Comparison of ENCODE assay signal across 30 cellular contexts in the genomic region with DNA sequence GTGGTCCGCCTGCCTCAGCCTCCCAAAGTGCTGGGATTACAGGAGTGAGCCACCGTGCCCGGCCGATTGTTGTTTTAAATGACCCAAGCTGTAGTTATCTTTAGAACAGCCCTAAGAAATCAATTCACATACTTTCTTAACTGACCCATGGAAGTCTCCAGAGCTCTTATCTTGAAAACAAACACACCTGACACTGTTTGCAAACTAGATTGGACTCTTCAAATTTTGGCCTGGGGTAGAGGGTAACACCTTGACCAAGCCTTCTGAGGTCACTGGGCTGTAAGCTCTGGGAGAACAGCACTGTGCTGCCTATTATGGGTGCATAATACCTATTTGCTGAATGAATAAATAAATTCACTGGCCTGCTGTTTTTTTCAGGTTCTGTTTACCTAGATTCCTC.
"Had no signal": no experiment of that assay in that cellular context is flagged by ENCODE, and none has a peak within 500 bp of the region (broad histone marks: within the 10 kb centered on the region; RNA-seq: fewer than 3 reads in every experiment).

No MANE protein-coding gene starts in this region.

- H3K27ac ChIP-seq: adrenal gland, ascending aorta, brain microvascular endothelial cell, coronary artery, dorsolateral prefrontal cortex, epithelial cell of prostate, esophagus squamous epithelium had no signal

- H3K4me1 Mint-ChIP-seq: activated CD4-positive, alpha-beta T cell treated with anti-CD3 and anti-CD28 coated beads, Interleukin-2, amount 10 ng/mL, durations not matched to agents 24 days and 14 days; activated CD8-positive, alpha-beta memory T cell treated with anti-CD3 and anti-CD28 coated beads, Interleukin-2, amount 10 ng/mL, durations not matched to agents 7 days and 5 days; central memory CD8-positive, alpha-beta T cell had no signal

- H3K27me3 Mint-ChIP-seq: activated CD4-positive, alpha-beta memory T cell treated with anti-CD3 and anti-CD28 coated beads for 36 hours; activated CD4-positive, alpha-beta T cell treated with anti-CD3 and anti-CD28 coated beads for 36 hours; activated CD4-positive, alpha-beta T cell treated with anti-CD3 and anti-CD28 coated beads, Interleukin-2, amount 10 ng/mL, durations not matched to agents 24 days and 14 days; activated CD8-positive, alpha-beta memory T cell treated with anti-CD3 and anti-CD28 coated beads, Interleukin-2, amount 10 ng/mL, durations not matched to agents 7 days and 5 days; activated naive CD4-positive, alpha-beta T cell treated with anti-CD3 and anti-CD28 coated beads, Interleukin-2, amount 50 U/mL, for 24 hours; activated naive CD8-positive, alpha-beta T cell treated with anti-CD3 and anti-CD28 coated beads for 36 hours; activated naive CD8-positive, alpha-beta T cell treated with anti-CD3 and anti-CD28 coated beads, Interleukin-2, amount 50 U/mL, for 24 hours; central memory CD8-positive, alpha-beta T cell; dendritic cell treated with granulocyte-macrophage colony-stimulating factor and Interleukin-4, amounts not matched to agents 40 ng/mL and 50 ng/mL, for 4 days; effector memory CD8-positive, alpha-beta T cell had no signal

- H3K36me3 ChIP-seq: adrenal gland, brain microvascular endothelial cell, esophagus squamous epithelium had no signal

- DNase-seq: activated CD4-positive, alpha-beta memory T cell treated with anti-CD3 and anti-CD28 coated beads for 36 hours; activated CD4-positive, alpha-beta T cell treated with anti-CD3 and anti-CD28 coated beads for 36 hours; activated CD4-positive, alpha-beta T cell treated with anti-CD3 and anti-CD28 coated beads, Interleukin-2, amount 10 ng/mL, durations not matched to agents 24 days and 14 days; activated CD4-positive, CD25-positive, alpha-beta regulatory T cell; activated CD4-positive, CD25-positive, alpha-beta regulatory T cell treated with anti-CD3 and anti-CD28 coated beads, Interleukin-2, amount 50 U/mL, for 72 hours; activated CD8-positive, alpha-beta memory T cell treated with anti-CD3 and anti-CD28 coated beads, Interleukin-2, amount 10 ng/mL, durations not matched to agents 7 days and 5 days; activated CD8-positive, alpha-beta memory T cell treated with anti-CD3 and anti-CD28 coated beads, Interleukin-2, amount 50 U/mL, for 4 hours; activated CD8-positive, alpha-beta T cell treated with anti-CD3 and anti-CD28 coated beads, Interleukin-2, amount 10 ng/mL, durations not matched to agents 7 days and 5 days; activated effector memory CD4-positive, alpha-beta T cell treated with anti-CD3 and anti-CD28 coated beads, Interleukin-2, amount 50 U/mL, for 16 hours; activated naive CD4-positive, alpha-beta T cell treated with anti-CD3 and anti-CD28 coated beads for 36 hours; activated naive CD8-positive, alpha-beta T cell treated with anti-CD3 and anti-CD28 coated beads for 36 hours; activated naive CD8-positive, alpha-beta T cell treated with anti-CD3 and anti-CD28 coated beads, Interleukin-2, amount 50 U/mL, for 24 hours; activated T-cell treated with anti-CD3 and anti-CD28 coated beads, Interleukin-2, amount 50 U/mL, for 1 hour; activated T-cell treated with anti-CD3 and anti-CD28 coated beads, Interleukin-2, amount 50 U/mL, for 48 hours; adrenal gland; amygdala; brain microvascular endothelial cell; dorsolateral prefrontal cortex; effector CD4-positive, alpha-beta T cell; effector memory CD8-positive, alpha-beta T cell; esophagus squamous epithelium; T-helper 2 cell had no signal

- ATAC-seq: activated CD4-positive, alpha-beta T cell treated with anti-CD3 and anti-CD28 coated beads for 36 hours; activated CD8-positive, alpha-beta memory T cell treated with anti-CD3 and anti-CD28 coated beads, Interleukin-2, amount 10 ng/mL, durations not matched to agents 7 days and 5 days; activated CD8-positive, alpha-beta T cell treated with anti-CD3 and anti-CD28 coated beads, Interleukin-2, amount 10 ng/mL, durations not matched to agents 7 days and 5 days; activated naive CD8-positive, alpha-beta T cell treated with anti-CD3 and anti-CD28 coated beads, Interleukin-2, amount 50 U/mL, for 24 hours; effector memory CD8-positive, alpha-beta T cell had no signal

- H3K4me3 Mint-ChIP-seq: activated CD4-positive, alpha-beta memory T cell treated with anti-CD3 and anti-CD28 coated beads for 36 hours; activated CD4-positive, alpha-beta T cell treated with anti-CD3 and anti-CD28 coated beads for 36 hours; activated CD4-positive, alpha-beta T cell treated with anti-CD3 and anti-CD28 coated beads, Interleukin-2, amount 10 ng/mL, durations not matched to agents 24 days and 14 days; activated CD8-positive, alpha-beta memory T cell treated with anti-CD3 and anti-CD28 coated beads, Interleukin-2, amount 10 ng/mL, durations not matched to agents 7 days and 5 days; activated CD8-positive, alpha-beta T cell treated with anti-CD3 and anti-CD28 coated beads, Interleukin-2, amount 10 ng/mL, durations not matched to agents 7 days and 5 days; activated naive CD4-positive, alpha-beta T cell treated with anti-CD3 and anti-CD28 coated beads for 36 hours; activated naive CD4-positive, alpha-beta T cell treated with anti-CD3 and anti-CD28 coated beads, Interleukin-2, amount 50 U/mL, for 24 hours; activated naive CD8-positive, alpha-beta T cell treated with anti-CD3 and anti-CD28 coated beads for 36 hours; activated naive CD8-positive, alpha-beta T cell treated with anti-CD3 and anti-CD28 coated beads, Interleukin-2, amount 50 U/mL, for 24 hours; activated T-helper 1 cell treated with anti-CD3 and anti-CD28 coated beads, Interleukin-12 subunit alpha, Interleukin-12 subunit beta, Interleukin-2, Interleukin-4 antibody, amounts not matched to agents 30 ng/mL and 10 ng/mL and 1 ng/mL, durations not matched to agents 14 hours and 24 hours and 36 hours; central memory CD8-positive, alpha-beta T cell; dendritic cell treated with granulocyte-macrophage colony-stimulating factor and Interleukin-4, amounts not matched to agents 40 ng/mL and 50 ng/mL, for 4 days; effector memory CD8-positive, alpha-beta T cell had no signal

- H3K27me3 ChIP-seq: adrenal gland, ascending aorta, brain microvascular endothelial cell, dorsolateral prefrontal cortex, esophagus squamous epithelium had no signal

- H3K4me1 ChIP-seq: adrenal gland, ascending aorta, esophagus squamous epithelium had no signal

- H3K9me3 ChIP-seq: adrenal gland, ascending aorta, esophagus squamous epithelium had no signal

- H3K36me3 Mint-ChIP-seq: activated CD4-positive, alpha-beta memory T cell treated with anti-CD3 and anti-CD28 coated beads for 36 hours; activated CD8-positive, alpha-beta memory T cell treated with anti-CD3 and anti-CD28 coated beads, Interleukin-2, amount 10 ng/mL, durations not matched to agents 7 days and 5 days had no signal

- H3K9me3 Mint-ChIP-seq: activated CD4-positive, alpha-beta T cell treated with anti-CD3 and anti-CD28 coated beads, Interleukin-2, amount 10 ng/mL, durations not matched to agents 24 days and 14 days; activated naive CD4-positive, alpha-beta T cell treated with anti-CD3 and anti-CD28 coated beads, Interleukin-2, amount 50 U/mL, for 24 hours; activated naive CD8-positive, alpha-beta T cell treated with anti-CD3 and anti-CD28 coated beads for 36 hours; activated naive CD8-positive, alpha-beta T cell treated with anti-CD3 and anti-CD28 coated beads, Interleukin-2, amount 50 U/mL, for 24 hours; central memory CD8-positive, alpha-beta T cell; effector memory CD8-positive, alpha-beta T cell had no signal

- H3K27ac Mint-ChIP-seq: activated CD4-positive, alpha-beta memory T cell treated with anti-CD3 and anti-CD28 coated beads for 36 hours; activated CD4-positive, alpha-beta T cell treated with anti-CD3 and anti-CD28 coated beads for 36 hours; activated CD4-positive, alpha-beta T cell treated with anti-CD3 and anti-CD28 coated beads, Interleukin-2, amount 10 ng/mL, durations not matched to agents 24 days and 14 days; activated CD8-positive, alpha-beta memory T cell treated with anti-CD3 and anti-CD28 coated beads, Interleukin-2, amount 10 ng/mL, durations not matched to agents 7 days and 5 days; activated CD8-positive, alpha-beta T cell treated with anti-CD3 and anti-CD28 coated beads, Interleukin-2, amount 10 ng/mL, durations not matched to agents 7 days and 5 days; activated naive CD4-positive, alpha-beta T cell treated with anti-CD3 and anti-CD28 coated beads for 36 hours; activated naive CD4-positive, alpha-beta T cell treated with anti-CD3 and anti-CD28 coated beads, Interleukin-2, amount 50 U/mL, for 24 hours; activated naive CD8-positive, alpha-beta T cell treated with anti-CD3 and anti-CD28 coated beads for 36 hours; activated naive CD8-positive, alpha-beta T cell treated with anti-CD3 and anti-CD28 coated beads, Interleukin-2, amount 50 U/mL, for 24 hours; activated T-helper 1 cell treated with anti-CD3 and anti-CD28 coated beads, Interleukin-12 subunit alpha, Interleukin-12 subunit beta, Interleukin-2, Interleukin-4 antibody, amounts not matched to agents 30 ng/mL and 10 ng/mL and 1 ng/mL, durations not matched to agents 14 hours and 24 hours and 36 hours; activated T-helper 2 cell treated with anti-CD3 and anti-CD28 coated beads, Interferon-gamma antibody, Interleukin-2, Interleukin-4, amounts not matched to agents 10 μg/mL and 5 μg/mL and 100 μg/mL, durations not matched to agents 14 hours and 24 hours and 36 hours; dendritic cell treated with granulocyte-macrophage colony-stimulating factor and Interleukin-4, amounts not matched to agents 40 ng/mL and 50 ng/mL, for 4 days; effector memory CD8-positive, alpha-beta T cell had no signal

- H3K4me3 ChIP-seq: adrenal gland, ascending aorta, coronary artery, dorsolateral prefrontal cortex, esophagus squamous epithelium had no signal
